ENCODE assay signal across 1 cellular context in the genomic region with DNA sequence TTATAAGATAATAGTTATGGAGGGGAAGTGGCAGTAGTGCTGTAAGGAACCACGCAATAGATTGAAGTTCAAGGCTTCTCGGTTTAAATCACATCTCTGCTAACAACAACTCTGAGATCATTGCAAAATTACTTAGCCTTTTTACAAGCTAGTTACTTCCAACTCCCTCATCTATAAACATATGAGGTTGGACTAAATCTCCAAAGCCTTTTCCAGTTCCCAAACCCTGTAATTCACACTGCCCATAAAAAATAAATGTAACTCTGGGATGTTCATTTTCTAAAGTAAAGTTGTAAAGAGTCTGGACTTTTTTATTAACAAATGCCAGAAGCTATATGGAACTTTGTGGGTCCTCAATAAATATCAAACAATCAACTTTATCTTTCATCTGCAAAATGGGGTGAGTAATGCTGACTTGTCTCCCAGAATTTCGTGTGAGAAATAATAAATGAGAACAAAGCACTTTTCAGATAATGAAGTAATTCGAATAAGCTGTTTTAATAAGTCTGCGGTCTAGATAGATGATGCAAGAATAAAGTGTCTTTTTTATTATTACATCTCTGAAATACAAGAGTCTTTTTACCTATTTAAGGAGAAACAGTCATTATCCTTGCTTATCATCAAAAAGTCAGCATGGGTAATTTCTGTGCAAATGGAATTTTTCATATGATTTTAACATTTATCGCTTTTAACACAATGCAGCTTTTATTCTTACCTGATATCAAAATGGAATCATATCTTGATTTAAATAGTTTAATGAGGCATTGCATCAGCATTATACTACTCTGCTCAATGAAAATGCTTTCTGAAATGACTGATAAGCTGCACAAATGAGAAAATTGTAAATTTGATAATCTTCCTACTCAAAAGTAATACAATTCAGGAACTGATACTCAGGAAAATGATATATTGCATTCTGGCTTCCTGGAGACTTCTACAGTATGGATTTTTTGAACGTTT.
TF ChIP-seq lines count a peak whose summit lies in the region.

No MANE protein-coding gene starts in this region.

TF ChIP-seq in HEK293, 187 proteins besides CTCF, POLR2A, EP300 and RAD21 (continued from another document):
- TF ChIP-seq, protein P1, sequence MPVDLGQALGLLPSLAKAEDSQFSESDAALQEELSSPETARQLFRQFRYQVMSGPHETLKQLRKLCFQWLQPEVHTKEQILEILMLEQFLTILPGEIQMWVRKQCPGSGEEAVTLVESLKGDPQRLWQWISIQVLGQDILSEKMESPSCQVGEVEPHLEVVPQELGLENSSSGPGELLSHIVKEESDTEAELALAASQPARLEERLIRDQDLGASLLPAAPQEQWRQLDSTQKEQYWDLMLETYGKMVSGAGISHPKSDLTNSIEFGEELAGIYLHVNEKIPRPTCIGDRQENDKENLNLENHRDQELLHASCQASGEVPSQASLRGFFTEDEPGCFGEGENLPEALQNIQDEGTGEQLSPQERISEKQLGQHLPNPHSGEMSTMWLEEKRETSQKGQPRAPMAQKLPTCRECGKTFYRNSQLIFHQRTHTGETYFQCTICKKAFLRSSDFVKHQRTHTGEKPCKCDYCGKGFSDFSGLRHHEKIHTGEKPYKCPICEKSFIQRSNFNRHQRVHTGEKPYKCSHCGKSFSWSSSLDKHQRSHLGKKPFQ (tag by site-specific recombination; IDR thresholded peaks at IDR 0.05), result 0 out of 2 replicates have a peak, but pooled peaks have one; percentile 34
- TF ChIP-seq, protein P2, sequence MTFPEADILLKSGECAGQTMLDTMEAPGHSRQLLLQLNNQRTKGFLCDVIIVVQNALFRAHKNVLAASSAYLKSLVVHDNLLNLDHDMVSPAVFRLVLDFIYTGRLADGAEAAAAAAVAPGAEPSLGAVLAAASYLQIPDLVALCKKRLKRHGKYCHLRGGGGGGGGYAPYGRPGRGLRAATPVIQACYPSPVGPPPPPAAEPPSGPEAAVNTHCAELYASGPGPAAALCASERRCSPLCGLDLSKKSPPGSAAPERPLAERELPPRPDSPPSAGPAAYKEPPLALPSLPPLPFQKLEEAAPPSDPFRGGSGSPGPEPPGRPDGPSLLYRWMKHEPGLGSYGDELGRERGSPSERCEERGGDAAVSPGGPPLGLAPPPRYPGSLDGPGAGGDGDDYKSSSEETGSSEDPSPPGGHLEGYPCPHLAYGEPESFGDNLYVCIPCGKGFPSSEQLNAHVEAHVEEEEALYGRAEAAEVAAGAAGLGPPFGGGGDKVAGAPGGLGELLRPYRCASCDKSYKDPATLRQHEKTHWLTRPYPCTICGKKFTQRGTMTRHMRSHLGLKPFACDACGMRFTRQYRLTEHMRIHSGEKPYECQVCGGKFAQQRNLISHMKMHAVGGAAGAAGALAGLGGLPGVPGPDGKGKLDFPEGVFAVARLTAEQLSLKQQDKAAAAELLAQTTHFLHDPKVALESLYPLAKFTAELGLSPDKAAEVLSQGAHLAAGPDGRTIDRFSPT (tag by site-specific recombination; IDR thresholded peaks at IDR 0.05), result peak; percentile 32; the same call in 1 of the 2 replicates
- TF ChIP-seq KLF16 (tag by site-specific recombination; IDR thresholded peaks at IDR 0.05) (0 out of 2 replicates have a peak, but pooled peaks have one; percentile 23), ZNF707 (tag by site-specific recombination; IDR thresholded peaks at IDR 0.05) (no peak), FEZF1 (tag by site-specific recombination; IDR thresholded peaks at IDR 0.05) (peak; percentile 93)
